Comparison of ENCODE assay signal across 10 cellular contexts in genomic region chr2:173590278-173590811, GRCh38.
DNase-seq lines count a peak whose midpoint lies in the region; ATAC-seq and TF ChIP-seq lines count a peak whose summit lies in the region.
"Had no signal": no experiment of that assay in that cellular context is flagged by ENCODE, and none has a peak within 500 bp of the region (broad histone marks: within the 10 kb centered on the region; RNA-seq: fewer than 3 reads in every experiment).

No MANE protein-coding gene starts in this region.

- no peak overlapping the region for H3K9ac ChIP-seq in IMR-90 (ENCODE audit: low read depth, low read length)
- H3K9ac ChIP-seq: BLaER1 had no signal

- H2AK9ac ChIP-seq in IMR-90 (replicated peaks; ENCODE audit: low read depth, low read length, poor library complexity), result peak overlapping the region; percentile 47

- H2AK5ac ChIP-seq in IMR-90 (ENCODE audit: low read depth, low read length), result no peak overlapping the region

- intact Hi-C loops in IMR-90 (cut with micrococcal nuclease) (no loop called here), left ventricle myocardium inferior (cut with micrococcal nuclease) (no loop called here)

- H3K27me3 ChIP-seq in IMR-90 (ENCODE audit: control insufficient read depth, insufficient read depth, low read length) (no peaks in the 10 kb centered on the region), left ventricle myocardium inferior (ENCODE audit: low read depth) (no peaks in the 10 kb centered on the region)
- H3K27me3 ChIP-seq: BLaER1 had no signal

- TF ChIP-seq CTCF in IMR-90 (conservative IDR thresholded peaks at IDR 0.05; ENCODE audit: low read depth, low read length) (no peak), left ventricle myocardium inferior (IDR thresholded peaks at IDR 0.05; ENCODE audit: borderline replicate concordance) (no peak)

- peak overlapping the region in 1 of 2 experiments; percentile 43; a peak in 1 of 4 replicates for H4K8ac ChIP-seq in IMR-90 (ENCODE audit: low read depth in 2 of 2, low read length in 2 of 2)

- H3K23ac ChIP-seq in IMR-90 (ENCODE audit: low read depth, low read length), result peak overlapping the region; percentile 46; the same call in 1 of the 2 replicates

- H4K91ac ChIP-seq in IMR-90 (ENCODE audit: insufficient read depth, low read depth, low read length), result peak overlapping the region; percentile 61; the same call in 1 of the 2 replicates

- H4K5ac ChIP-seq in IMR-90 (ENCODE audit: low read depth, low read length), result no peak overlapping the region

- H2BK15ac ChIP-seq in IMR-90 (ENCODE audit: low read depth, low read length), result peak overlapping the region; percentile 66; the same call in 1 of the 3 replicates

- H2BK20ac ChIP-seq in IMR-90 (ENCODE audit: low read depth, low read length), result peak overlapping the region; percentile 76

- TF ChIP-seq RAD21 in IMR-90 (IDR thresholded peaks at IDR 0.05; ENCODE audit: low read length), result no peak

- TF ChIP-seq POLR2A in IMR-90 (IDR thresholded peaks at IDR 0.05; ENCODE audit: low read depth, low read length), result no peak

- H3K4me3 ChIP-seq in IMR-90 (ENCODE audit: insufficient read depth, low read depth, low read length) (no peak overlapping the region), left ventricle myocardium inferior (peak overlapping the region; percentile 32)
- H3K4me3 ChIP-seq: BLaER1 had no signal

- H3K4me1 ChIP-seq in IMR-90 (ENCODE audit: control insufficient read depth, insufficient read depth, low read length) (peaks cover 3% of the 10 kb centered on the region; the same call in 1 of the 2 replicates), left ventricle myocardium inferior (peaks cover 7% of the 10 kb centered on the region)

- H3K9me3 ChIP-seq in IMR-90 (ENCODE audit: control insufficient read depth, insufficient read depth, low read length) (peaks cover 6% of the 10 kb centered on the region; the same call in 1 of the 2 replicates), left ventricle myocardium inferior (replicated peaks) (peaks cover 10% of the 10 kb centered on the region)

- no peaks in the 10 kb centered on the region for H4K20me1 ChIP-seq in IMR-90 (ENCODE audit: insufficient read depth, low read length)
- H4K20me1 ChIP-seq: BLaER1 had no signal

- H3K14ac ChIP-seq in IMR-90 (replicated peaks; ENCODE audit: low read depth, low read length), result 0 out of 2 replicates have a peak overlapping the region, but pooled peaks have one; percentile 43

- H3K27ac ChIP-seq in IMR-90 (ENCODE audit: insufficient read depth, low read length), result 0 out of 2 replicates have a peak overlapping the region, but pooled peaks have one; percentile 21
- H3K27ac ChIP-seq in left ventricle myocardium inferior (replicated peaks), result peak overlapping the region; percentile 64
- H3K27ac ChIP-seq: BLaER1 had no signal

- 0% methylated on average over 1 of the region's 6 CpGs; no CpG with 5 or more reads in 1 of the 2 experiments for WGBS in IMR-90 (ENCODE audit: extremely low coverage in 2 of 2, insufficient read length in 1 of 2), 2 experiments

- H3K79me1 ChIP-seq in IMR-90 (ENCODE audit: low read depth in 1 of 2, low read length in 2 of 2), result no peaks in the 10 kb centered on the region

- no peaks in the 10 kb centered on the region for H3K36me3 ChIP-seq in IMR-90 (ENCODE audit: control insufficient read depth, insufficient read depth, low read length)
- no peaks in the 10 kb centered on the region for H3K36me3 ChIP-seq in left ventricle myocardium inferior

- ATAC-seq in IMR-90 (ENCODE audit: low read depth), result peak; percentile 95
- ATAC-seq in GM21447 (IDR thresholded peaks at IDR 0.05; ENCODE audit: unreplicated experiment), result no peak
- no peak for ATAC-seq in HG03045 (IDR thresholded peaks at IDR 0.05; ENCODE audit: unreplicated experiment)
- no peak for ATAC-seq in HG02763 (IDR thresholded peaks at IDR 0.05; ENCODE audit: unreplicated experiment)

- in situ Hi-C loops in IMR-90 (cut with MboI; ENCODE audit: low sequenced_read_pairs), result loop anchor here (25.0 kb wide), 1 partner anchor 747 kb away; the partner anchor contains the start of gene SP9
- in situ Hi-C loops in SK-MEL-5 (cut with HindIII; ENCODE audit: low pct_unique_long_range_greater_than_20kb, low sequenced_read_pairs), result no loop called here

- peak overlapping the region; percentile 47; the same call in 1 of the 2 replicates for H3K4ac ChIP-seq in IMR-90 (ENCODE audit: low read depth, low read length)

- dilution Hi-C loops in IMR-90 (cut with HindIII; ENCODE audit: low sequenced_read_pairs, unreplicated experiment), result no loop called here

- no peaks in the 10 kb centered on the region for H3K9me1 ChIP-seq in IMR-90 (ENCODE audit: insufficient read depth, low read length)

- peak overlapping the region; percentile 27; the same call in 1 of the 2 replicates for H3K4me2 ChIP-seq in IMR-90 (ENCODE audit: low read depth, low read length)
- H3K4me2 ChIP-seq: BLaER1 had no signal

- DNase-seq in 8988T (peak; percentile 28), IMR-90 (peak; percentile 98), SK-MEL-5 (ENCODE audit: low read depth, low spot score) (peak; percentile 41), left ventricle myocardium inferior (peak; percentile 67)
- DNase-seq in activated CD4-positive, CD25-positive, alpha-beta regulatory T cell (lab: John Stamatoyannopoulos, UW), result no peak
- DNase-seq: occipital lobe had no signal

- H2BK120ac ChIP-seq in IMR-90 (ENCODE audit: low read depth, low read length), result peak overlapping the region; percentile 77

- 0 out of 2 replicates have a peak overlapping the region, but pooled peaks have one; percentile 16 for H3K56ac ChIP-seq in IMR-90 (ENCODE audit: extremely low read depth, insufficient read depth, low read length)

- POLR2A ChIA-PET in IMR-90 (lab: Charles Lee; ENCODE audit: unreplicated experiment), result no interaction called here

- peak overlapping the region; percentile 59 for H2BK5ac ChIP-seq in IMR-90 (ENCODE audit: low read depth, low read length, poor library complexity, severe bottlenecking)

- CTCF ChIA-PET in IMR-90 (lab: Yijun Ruan, JAX), result interaction anchor here (0.7 to 1.4 kb wide), 3 partner anchors 16 to 185 kb away, joined by 3 read pairs; no protein-coding TSS in a partner anchor

- BruUV-seq in IMR-90 (replicated peaks; lab: Mats Ljungman, UMichigan), result no TSS peak

- no peak overlapping the region for H3K18ac ChIP-seq in IMR-90 (ENCODE audit: low read depth, low read length)

- H2AFZ ChIP-seq in IMR-90 (replicated peaks; ENCODE audit: low read length, poor library complexity), result peak overlapping the region; percentile 53

TF ChIP-seq in IMR-90, 13 proteins besides CTCF, POLR2A, EP300 and RAD21:
- TF ChIP-seq CEBPB (IDR thresholded peaks at IDR 0.05; ENCODE audit: low read depth, low read length) (peak; percentile 55; the same call in 1 of the 2 replicates), BHLHE40 (IDR thresholded peaks at IDR 0.05; ENCODE audit: low read depth, low read length) (peak; percentile 4; the same call in 1 of the 2 replicates), FOS (IDR thresholded peaks at IDR 0.05; ENCODE audit: low read depth, low read length) (peak; percentile 67), CHD1 (IDR thresholded peaks at IDR 0.05; ENCODE audit: low read depth, low read length) (no peak), NFE2L2 (IDR thresholded peaks at IDR 0.05; ENCODE audit: low read depth, low read length) (no peak), MAFK (IDR thresholded peaks at IDR 0.05; ENCODE audit: low read depth, low read length) (no peak)

Comparison
In these comparisons a context has a peak if more than half of its experiments do, and no peak if none do; other contexts are left out.
1. DNase-seq: peak in 8988T (single experiment), IMR-90 (single experiment), SK-MEL-5 (single experiment) and left ventricle myocardium inferior (single experiment); none in activated CD4-positive, CD25-positive, alpha-beta regulatory T cell (0 of 4).